14 cellular contexts compared by ENCODE assay signal in the genomic region with DNA sequence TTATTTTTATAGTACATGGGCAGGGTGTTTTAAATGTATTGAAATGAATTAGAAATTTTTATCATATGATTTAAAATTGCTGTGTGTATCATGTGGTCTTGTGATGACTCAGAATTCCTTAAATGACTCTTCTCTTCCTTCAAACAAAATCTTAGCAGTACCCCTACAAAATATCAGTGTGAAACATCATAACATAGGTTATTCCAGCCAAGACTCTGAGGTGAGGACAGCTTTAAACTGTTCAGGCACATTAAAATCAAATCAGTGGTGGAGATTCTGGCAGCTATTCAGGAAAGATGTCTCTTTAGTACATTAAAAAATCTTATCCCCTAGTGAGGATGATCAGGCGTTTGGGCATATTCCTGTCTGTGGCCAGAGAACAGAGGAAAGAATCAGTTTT.
DNase-seq lines count a peak whose midpoint lies in the region; ATAC-seq, FAIRE-seq and TF ChIP-seq lines count a peak whose summit lies in the region.
"Had no signal": no experiment of that assay in that cellular context is flagged by ENCODE, and none has a peak within 500 bp of the region (broad histone marks: within the 10 kb centered on the region; RNA-seq: fewer than 3 reads in every experiment).

No MANE protein-coding gene starts in this region.

- peak; percentile 79 to 86 for ATAC-seq in activated T-cell treated with anti-CD3 and anti-CD28 coated beads, Interleukin-2, amount 50 U/mL, for 4 hours
- peak; percentile 52 for ATAC-seq in HG03558 (IDR thresholded peaks at IDR 0.05; ENCODE audit: extremely low read depth, unreplicated experiment)
- no peak for ATAC-seq in stimulated activated memory B cell treated with anti-CD40 and anti-IgM and Interleukin-4, amounts not matched to agents 10 μg/mL and 1 μg/mL and 100 μg/mL, for 72 hours
- ATAC-seq in right lobe of liver, result no peak

- H3K9me3 ChIP-seq in right lobe of liver, result no peaks in the 10 kb centered on the region

- no peaks in the 10 kb centered on the region for H3K9me3 Mint-ChIP-seq in activated T-cell treated with anti-CD3 and anti-CD28 coated beads, Interleukin-2, amount 50 U/mL, for 4 hours
- H3K9me3 Mint-ChIP-seq in stimulated activated memory B cell treated with anti-CD40 and anti-IgM and Interleukin-4, amounts not matched to agents 10 μg/mL and 1 μg/mL and 100 μg/mL, for 72 hours, result no peaks in the 10 kb centered on the region
- H3K9me3 Mint-ChIP-seq: T-helper 2 cell treated with Interferon-gamma antibody and Interleukin-4, amounts not matched to agents 5 μg/mL and 100 μg/mL, for 36 hours had no signal

- H3K27ac Mint-ChIP-seq in stimulated activated memory B cell treated with anti-CD40 and anti-IgM and Interleukin-4, amounts not matched to agents 10 μg/mL and 1 μg/mL and 100 μg/mL, for 72 hours, result peak overlapping the region; percentile 10
- H3K27ac Mint-ChIP-seq: T-helper 2 cell treated with Interferon-gamma antibody and Interleukin-4, amounts not matched to agents 5 μg/mL and 100 μg/mL, for 36 hours had no signal

- no peaks in the 10 kb centered on the region for H3K4me1 ChIP-seq in right lobe of liver

- DNase-seq in activated T-cell treated with anti-CD3 and anti-CD28 coated beads, Interleukin-2, amount 50 U/mL, for 4 hours, result no peak
- DNase-seq in activated T-cell treated with anti-CD3 and anti-CD28 coated beads for 4 hours, result no peak
- DNase-seq in bronchial epithelial cell (ENCODE audit: low read depth), result peak; percentile 20
- no peak for DNase-seq in DMS79 treated with DMSO at 0.1 percent for 48 hours (lab: John Stamatoyannopoulos, UW)
- no peak for DNase-seq in dermis blood vessel endothelial cell
- no peak for DNase-seq in right lobe of liver
- DNase-seq: MM.1S; NCI-H226; stimulated activated CD4-positive, alpha-beta T cell treated with anti-CD3 and anti-CD28 coated beads, Interleukin-1b, Interleukin-23, amount 100 ng/mL, for 48 hours had no signal

- TF ChIP-seq CTCF in bronchial epithelial cell (IDR thresholded peaks at IDR 0.05; ENCODE audit: insufficient read depth, low read length, severe bottlenecking) (no peak), right lobe of liver (IDR thresholded peaks at IDR 0.05) (no peak)

- peaks cover 67% of the 10 kb centered on the region for H3K36me3 Mint-ChIP-seq in activated T-cell treated with anti-CD3 and anti-CD28 coated beads, Interleukin-2, amount 50 U/mL, for 4 hours (ENCODE audit: insufficient read depth)
- H3K36me3 Mint-ChIP-seq in stimulated activated memory B cell treated with anti-CD40 and anti-IgM and Interleukin-4, amounts not matched to agents 10 μg/mL and 1 μg/mL and 100 μg/mL, for 72 hours, result peaks cover 87% of the 10 kb centered on the region

- peaks cover 1% of the 10 kb centered on the region for H3K36me3 ChIP-seq in bronchial epithelial cell (ENCODE audit: control insufficient read depth, insufficient read depth, low read length)
- H3K36me3 ChIP-seq in right lobe of liver, result peaks cover 0 to 28% (median 11%) of the 10 kb centered on the region in 4 donors

- no peaks in the 10 kb centered on the region for H3K27me3 Mint-ChIP-seq in activated T-cell treated with anti-CD3 and anti-CD28 coated beads, Interleukin-2, amount 50 U/mL, for 4 hours (ENCODE audit: low read depth)
- no peaks in the 10 kb centered on the region for H3K27me3 Mint-ChIP-seq in stimulated activated memory B cell treated with anti-CD40 and anti-IgM and Interleukin-4, amounts not matched to agents 10 μg/mL and 1 μg/mL and 100 μg/mL, for 72 hours

- H3K4me3 Mint-ChIP-seq in activated T-cell treated with anti-CD3 and anti-CD28 coated beads, Interleukin-2, amount 50 U/mL, for 4 hours, result no peak overlapping the region
- no peak overlapping the region for H3K4me3 Mint-ChIP-seq in stimulated activated memory B cell treated with anti-CD40 and anti-IgM and Interleukin-4, amounts not matched to agents 10 μg/mL and 1 μg/mL and 100 μg/mL, for 72 hours
- H3K4me3 Mint-ChIP-seq: T-helper 2 cell treated with Interferon-gamma antibody and Interleukin-4, amounts not matched to agents 5 μg/mL and 100 μg/mL, for 36 hours had no signal

- TF ChIP-seq POLR2A in right lobe of liver (IDR thresholded peaks at IDR 0.05), result no peak

- intact Hi-C loops in right lobe of liver (cut with DNase I), result no loop called here

- peaks cover 61% of the 10 kb centered on the region for H3K4me1 Mint-ChIP-seq in activated T-cell treated with anti-CD3 and anti-CD28 coated beads, Interleukin-2, amount 50 U/mL, for 4 hours (ENCODE audit: low read depth)
- peaks cover 6% of the 10 kb centered on the region for H3K4me1 Mint-ChIP-seq in stimulated activated memory B cell treated with anti-CD40 and anti-IgM and Interleukin-4, amounts not matched to agents 10 μg/mL and 1 μg/mL and 100 μg/mL, for 72 hours

- H3K27me3 ChIP-seq in bronchial epithelial cell (ENCODE audit: control insufficient read depth, insufficient read depth, low read length) (no peaks in the 10 kb centered on the region), right lobe of liver (no peaks in the 10 kb centered on the region)

- WGBS in right lobe of liver (ENCODE audit: insufficient coverage, low coverage, low lambda C conversion rate, missing lambda C conversion rate), result 83% methylated on average over 1 of the region's 1 CpG

- no peak overlapping the region for H3K4me3 ChIP-seq in bronchial epithelial cell (ENCODE audit: low read depth, low read length)
- no peak overlapping the region for H3K4me3 ChIP-seq in right lobe of liver

- no peak for FAIRE-seq in bronchial epithelial cell (lab: Jason Lieb, UNC)
- FAIRE-seq: endometrium, RCC 7860 had no signal

- no peak overlapping the region for H3K27ac ChIP-seq in right lobe of liver

Comparison
In these comparisons a context has a peak if more than half of its experiments do, and no peak if none do; other contexts are left out.
1. ATAC-seq: peak in activated T-cell treated with anti-CD3 and anti-CD28 coated beads, Interleukin-2, amount 50 U/mL, for 4 hours (2 of 2) and HG03558 (single experiment); none in stimulated activated memory B cell treated with anti-CD40 and anti-IgM and Interleukin-4, amounts not matched to agents 10 μg/mL and 1 μg/mL and 100 μg/mL, for 72 hours (single experiment) and right lobe of liver (0 of 4).